ENCODE assay signal across 17 cellular contexts in genomic region chr11:129979046-129979605, GRCh38. TPM values are rescaled to one million over a fixed set of nuclear protein-coding genes. Genes with fewer than 3 reads are reported as not detected.
DNase-seq lines count a peak whose midpoint lies in the region; ATAC-seq, FAIRE-seq and TF ChIP-seq lines count a peak whose summit lies in the region.
"Had no signal": no experiment of that assay in that cellular context is flagged by ENCODE, and none has a peak within 500 bp of the region (broad histone marks: within the 10 kb centered on the region; RNA-seq: fewer than 3 reads in every experiment).

No MANE protein-coding gene starts in this region.

- TF ChIP-seq RAD21 in K562 (CRISPR knock-in tag; conservative IDR thresholded peaks at IDR 0.05 in 1 of 2, IDR thresholded peaks at IDR 0.05 in 1 of 2), result no peak

- ATAC-seq in CD4-positive, CD25-positive, alpha-beta regulatory T cell (ENCODE audit: low read depth in 2 of 2), result no peak
- ATAC-seq in K562, result peak; percentile 34; the same call in 2 of the 3 replicates
- ATAC-seq: CD8-positive, alpha-beta T cell had no signal

- H3K9me2 ChIP-seq in OCI-LY1 (ENCODE audit: low read depth, low read length), result no peaks in the 10 kb centered on the region

- H3K36me3 Mint-ChIP-seq in CD4-positive, CD25-positive, alpha-beta regulatory T cell, result peaks cover 13% of the 10 kb centered on the region
- peaks cover 5% of the 10 kb centered on the region for H3K36me3 Mint-ChIP-seq in neural progenitor cell

- peaks cover 5 to 8% (median 6%) of the 10 kb centered on the region in 4 donors for H3K4me1 Mint-ChIP-seq in CD4-positive, CD25-positive, alpha-beta regulatory T cell
- H3K4me1 Mint-ChIP-seq in neural progenitor cell, result peaks cover 11% of the 10 kb centered on the region

- H4K20me1 ChIP-seq in OCI-LY1 (ENCODE audit: insufficient read depth, low read length) (no peaks in the 10 kb centered on the region), K562 (replicated peaks; ENCODE audit: control insufficient read depth, insufficient read depth, low read length) (peaks cover 3% of the 10 kb centered on the region; the same call in 1 of the 2 replicates), neural progenitor cell (ENCODE audit: low read depth) (peaks cover 31% of the 10 kb centered on the region)
- H4K20me1 ChIP-seq: BLaER1 had no signal

- H3K4me3 Mint-ChIP-seq in CD4-positive, CD25-positive, alpha-beta regulatory T cell, result no peak overlapping the region
- H3K4me3 Mint-ChIP-seq in neural progenitor cell, result no peak overlapping the region
- H3K4me3 Mint-ChIP-seq: CD14-positive monocyte; CD8-positive, alpha-beta T cell had no signal

- 67% methylated on average over 7 of the region's 7 CpGs for WGBS in K562 (ENCODE audit: insufficient coverage, low coverage, missing lambda C conversion rate)

- no peaks in the 10 kb centered on the region for H3K27me3 ChIP-seq in CD4-positive, CD25-positive, alpha-beta regulatory T cell (ENCODE audit: control insufficient read depth, insufficient read depth, low read length)
- H3K27me3 ChIP-seq in OCI-LY1 (ENCODE audit: insufficient read depth, low read length) (no peaks in the 10 kb centered on the region), K562 (ENCODE audit: control insufficient read depth in 2 of 2, insufficient read depth in 2 of 2, low read length in 2 of 2) (no peaks in the 10 kb centered on the region), neural progenitor cell (no peaks in the 10 kb centered on the region)
- H3K27me3 ChIP-seq: BLaER1 had no signal

- TF ChIP-seq CTCF in OCI-LY1 (IDR thresholded peaks at IDR 0.05; ENCODE audit: low read length) (no peak), K562 (IDR thresholded peaks at IDR 0.05 in 2 of 3, conservative IDR thresholded peaks at IDR 0.05 in 1 of 3; ENCODE audit: insufficient read depth in 2 of 3, low read depth in 1 of 3, low read length in 3 of 3) (no peak), neural progenitor cell (IDR thresholded peaks at IDR 0.05) (no peak)

- H3K9me3 Mint-ChIP-seq in CD4-positive, CD25-positive, alpha-beta regulatory T cell, result no peaks in the 10 kb centered on the region
- no peaks in the 10 kb centered on the region for H3K9me3 Mint-ChIP-seq in neural progenitor cell
- H3K9me3 Mint-ChIP-seq: CD8-positive, alpha-beta T cell had no signal

- H3K4me1 ChIP-seq in CD4-positive, CD25-positive, alpha-beta regulatory T cell (ENCODE audit: control insufficient read depth, insufficient read depth, low read length, poor library complexity, severe bottlenecking), result no peaks in the 10 kb centered on the region
- H3K4me1 ChIP-seq in OCI-LY1 (ENCODE audit: insufficient read depth, low read length, severe bottlenecking) (peaks cover 36% of the 10 kb centered on the region), K562 (replicated peaks in 1 of 2; ENCODE audit: control insufficient read depth in 2 of 2, insufficient read depth in 2 of 2, low read length in 2 of 2) (peaks cover 4 to 6% of the 10 kb centered on the region in 2 experiments; a peak in 3 of 5 replicates), neural progenitor cell (no peaks in the 10 kb centered on the region)

- in situ Hi-C loops in K562 (cut with MboI), result no loop called here

- H2AFZ ChIP-seq in OCI-LY1 (ENCODE audit: low read length) (no peak overlapping the region), K562 (ENCODE audit: low read depth, low read length) (no peak overlapping the region), neural progenitor cell (replicated peaks) (no peak overlapping the region)

- DNase-seq in CD4-positive, CD25-positive, alpha-beta regulatory T cell, result no peak
- DNase-seq in K562 (ENCODE audit: extremely low read depth in 1 of 4, low spot score in 3 of 4) (no peak), neural progenitor cell (ENCODE audit: low spot score) (no peak), posterior vena cava (ENCODE audit: low spot score) (no peak)
- no peak for DNase-seq in stimulated activated naive CD4-positive, alpha-beta T cell (lab: John Stamatoyannopoulos, UW)
- no peak for DNase-seq in activated CD4-positive, alpha-beta T cell treated with anti-CD3 and anti-CD28 coated beads for 1 hour
- DNase-seq: 8988T; Calu3; CD8-positive, alpha-beta T cell; DMS53; HCEC 1CT had no signal

- no peak overlapping the region for H3K27ac ChIP-seq in CD4-positive, CD25-positive, alpha-beta regulatory T cell (ENCODE audit: insufficient read depth, low read length, poor library complexity, severe bottlenecking)
- H3K27ac ChIP-seq in OCI-LY1 (ENCODE audit: low read depth, low read length, poor library complexity, severe bottlenecking), result peak overlapping the region; percentile 10
- no peak overlapping the region for H3K27ac ChIP-seq in K562 (ENCODE audit: extremely low read depth, low read depth, low read length)
- H3K27ac ChIP-seq in neural progenitor cell, result no peak overlapping the region
- H3K27ac ChIP-seq: BLaER1 had no signal

- no peaks in the 10 kb centered on the region for H3K9me1 ChIP-seq in K562 (ENCODE audit: control insufficient read depth, insufficient read depth, low read length)

- CTCF ChIA-PET in K562 (lab: Yijun Ruan, JAX; ENCODE audit: low intra/inter-chr PET ratio), result interaction anchor here (0.5 kb wide), 1 partner anchor 92 kb away, joined by 3 read pairs; no protein-coding TSS in a partner anchor

- no TSS peak for BruUV-seq in K562 (replicated peaks; lab: Mats Ljungman, UMichigan)

- TF ChIP-seq EP300 in K562 (IDR thresholded peaks at IDR 0.05; ENCODE audit: low read length), result no peak

- TF ChIP-seq POLR2A in K562 (conservative IDR thresholded peaks at IDR 0.05), result no peak

- H3K9ac ChIP-seq in OCI-LY1 (ENCODE audit: low read length), result no peak overlapping the region
- peak overlapping the region in 1 of 2 experiments; percentile 14; a peak in 1 of 4 replicates for H3K9ac ChIP-seq in K562 (ENCODE audit: insufficient read depth in 1 of 2, low read depth in 2 of 2, low read length in 2 of 2)
- no peak overlapping the region for H3K9ac ChIP-seq in neural progenitor cell
- H3K9ac ChIP-seq: BLaER1 had no signal

- H3K9me3 ChIP-seq in CD4-positive, CD25-positive, alpha-beta regulatory T cell (ENCODE audit: control insufficient read depth in 2 of 2, low read length in 2 of 2), result no peaks in the 10 kb centered on the region
- H3K9me3 ChIP-seq in OCI-LY1 (ENCODE audit: low read length), result no peaks in the 10 kb centered on the region
- no peaks in the 10 kb centered on the region for H3K9me3 ChIP-seq in K562 (replicated peaks; ENCODE audit: control insufficient read depth, insufficient read depth, low read depth, low read length)
- no peaks in the 10 kb centered on the region for H3K9me3 ChIP-seq in neural progenitor cell (ENCODE audit: low read depth)
- H3K9me3 ChIP-seq: BLaER1 had no signal

- H3F3A ChIP-seq in OCI-LY1 (ENCODE audit: insufficient read depth, low read length) (no peaks in the 10 kb centered on the region), neural progenitor cell (ENCODE audit: low read depth) (peaks cover 2% of the 10 kb centered on the region)

- no peak overlapping the region for H3K4me3 ChIP-seq in CD4-positive, CD25-positive, alpha-beta regulatory T cell (ENCODE audit: low read depth, low read length)
- H3K4me3 ChIP-seq in OCI-LY1 (ENCODE audit: low read depth, low read length, poor library complexity, severe bottlenecking) (no peak overlapping the region), K562 (no peak overlapping the region), neural progenitor cell (no peak overlapping the region)
- H3K4me3 ChIP-seq: BLaER1 had no signal

- H3K79me2 ChIP-seq in OCI-LY1 (ENCODE audit: insufficient read depth, low read length) (no peaks in the 10 kb centered on the region), K562 (ENCODE audit: control insufficient read depth, insufficient read depth, low read length) (no peaks in the 10 kb centered on the region; the same call in 2 of the 3 replicates), neural progenitor cell (ENCODE audit: low read depth) (peaks cover 12% of the 10 kb centered on the region)

- no peak overlapping the region for H3K4me2 ChIP-seq in OCI-LY1 (ENCODE audit: low read length)
- H3K4me2 ChIP-seq in K562 (ENCODE audit: insufficient read depth, low read length), result no peak overlapping the region
- H3K4me2 ChIP-seq in neural progenitor cell, result no peak overlapping the region
- H3K4me2 ChIP-seq: BLaER1 had no signal

- intact Hi-C loops in K562 (cut with micrococcal nuclease) (no loop called here), posterior vena cava (cut with DNase I) (no loop called here)

- POLR2A ChIA-PET in K562 (lab: Yijun Ruan, JAX), result interaction anchor here (0.6 to 1.0 kb wide), 3 partner anchors 8 to 193 kb away, joined by 3 read pairs; no protein-coding TSS in a partner anchor

- H3K27ac Mint-ChIP-seq in CD4-positive, CD25-positive, alpha-beta regulatory T cell, result peak overlapping the region in 2 of 3 donors; percentile 33 to 62
- H3K27ac Mint-ChIP-seq in neural progenitor cell, result peak overlapping the region; percentile 23
- H3K27ac Mint-ChIP-seq: CD8-positive, alpha-beta T cell had no signal

- no peak for FAIRE-seq in K562 (lab: Jason Lieb, UNC)
- FAIRE-seq: G401.6, GM12891, GM19239 had no signal

- no peaks in the 10 kb centered on the region for H3K36me3 ChIP-seq in CD4-positive, CD25-positive, alpha-beta regulatory T cell (ENCODE audit: control insufficient read depth, insufficient read depth, low read length)
- H3K36me3 ChIP-seq in OCI-LY1 (ENCODE audit: insufficient read depth, low read length) (no peaks in the 10 kb centered on the region), K562 (ENCODE audit: control insufficient read depth, insufficient read depth, low read length) (no peaks in the 10 kb centered on the region), neural progenitor cell (no peaks in the 10 kb centered on the region)
- H3K36me3 ChIP-seq: BLaER1 had no signal

- no peaks in the 10 kb centered on the region for H3K27me3 Mint-ChIP-seq in CD4-positive, CD25-positive, alpha-beta regulatory T cell
- H3K27me3 Mint-ChIP-seq in neural progenitor cell (ENCODE audit: insufficient read depth, low read depth), result peaks cover 2% of the 10 kb centered on the region

RNA-seq across cellular contexts. Expression of gene PRDM10, which starts 23.5 kb away (rescaled TPM):
- total RNA-seq in CD4-positive, CD25-positive, alpha-beta regulatory T cell, result 15.8 TPM
- 1 to 10 TPM; 2.6 to 3.0 (median 2.7) TPM for polyA plus RNA-seq in CD4-positive, CD25-positive, alpha-beta regulatory T cell
- 43.6 and 51.3 TPM in 2 replicates for total RNA-seq in K562 (2011; cell fraction: chromatin; rRNA removed; ENCODE audit: low replicate concordance)
- 17.5 and 22.8 TPM in 2 replicates for total RNA-seq in K562 (2011; cell fraction: nucleolus; rRNA removed)
- 9.8 and 24.3 TPM in 2 replicates for total RNA-seq in K562 (2011; cell fraction: nucleoplasm; rRNA removed)
- total RNA-seq in K562 (2014; rRNA removed), result 4.7 and 5.1 TPM in 2 replicates
- 4.3 and 4.4 TPM in 2 replicates for total RNA-seq in K562 (2014; rRNA removed; fragmentation: Illumina TruSeq; extraction: Trizol)
- total RNA-seq in K562 (2015; rRNA removed; fragmentation: Illumina TruSeq; extraction: Trizol), result 4.9 TPM in 2 replicates
- 8.9 and 9.3 TPM in 2 replicates for total RNA-seq in K562 (2021)
- polyA plus RNA-seq in K562 (2011; rRNA removed), result 4.5 and 7.0 TPM in 2 replicates
- 10.6 and 14.2 TPM in 2 replicates for polyA plus RNA-seq in K562 (2011; cell fraction: cytosol; rRNA removed)
- polyA plus RNA-seq in K562 (2011; cell fraction: nucleus; rRNA removed), result 10.6 and 27.2 TPM in 2 replicates
- polyA plus RNA-seq in K562 (2012), result 2.6 and 3.4 TPM in 2 replicates
- polyA plus RNA-seq in K562 (2014; fragmentation: Illumina TruSeq; extraction: Trizol), result 4.9 and 6.7 TPM in 2 replicates
- polyA plus RNA-seq in K562 (2014; fragmentation: Nextera tagmentation; extraction: Ambion mirVana), result under 1 TPM; 0.89 to 0.94 TPM
- 3.1 and 4.2 TPM in 2 replicates for polyA plus RNA-seq in K562 (2014; rRNA removed)
- 14.6 and 17.6 TPM in 2 replicates for polyA minus RNA-seq in K562 (2011; rRNA and poly(A)+ RNA removed)
- polyA minus RNA-seq in K562 (2011; cell fraction: cytosol; rRNA and poly(A)+ RNA removed), result 10.1 and 14.1 TPM in 2 replicates
- polyA minus RNA-seq in K562 (2011; cell fraction: nucleus; rRNA and poly(A)+ RNA removed), result 8.3 and 11.3 TPM in 2 replicates
- total RNA-seq in neural progenitor cell (ENCODE audit: low replicate concordance), result 14.2 and 16.3 TPM in 2 replicates
- total RNA-seq in posterior vena cava, result 10 to 100 TPM in 1 of 2 donors, 1 to 10 TPM in 1; 5.0 to 10.7 TPM
